1 cellular context compared by ENCODE assay signal in the genomic region with DNA sequence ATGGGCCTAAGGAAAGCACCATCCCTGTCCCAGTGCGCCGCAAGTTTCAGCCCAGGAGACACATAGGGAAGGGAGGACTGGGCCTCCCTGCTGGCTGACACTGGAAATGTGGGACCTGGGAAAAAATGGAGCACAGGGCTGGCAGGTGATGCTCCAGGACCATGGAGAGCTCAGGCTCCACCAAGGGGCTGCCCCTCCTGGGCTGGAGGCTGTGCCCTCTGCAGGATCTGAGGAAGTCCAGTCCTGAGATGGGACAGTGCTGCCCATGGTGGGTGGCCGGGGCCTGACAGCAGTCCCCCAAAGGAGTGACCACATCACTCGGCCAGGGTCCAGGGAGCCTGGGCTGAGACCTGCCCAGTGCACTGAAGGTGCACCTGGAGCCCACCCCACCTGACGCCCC.
TF ChIP-seq lines count a peak whose summit lies in the region.

No MANE protein-coding gene starts in this region.

TF ChIP-seq in HEK293T, 16 proteins besides CTCF, POLR2A, EP300 and RAD21 (continued from another document):
- no peak for TF ChIP-seq FOXM1 (IDR thresholded peaks at IDR 0.05; ENCODE audit: borderline replicate concordance)
- no peak for TF ChIP-seq HDGF (IDR thresholded peaks at IDR 0.05; ENCODE audit: borderline replicate concordance)
- no peak for TF ChIP-seq TARDBP (IDR thresholded peaks at IDR 0.05)
- TF ChIP-seq ARNT (IDR thresholded peaks at IDR 0.05): no peak
